In genomic region chr1:21217812-21218596, GRCh38 we compare ENCODE assay signal across 8 cellular contexts. TPM values are rescaled to one million over a fixed set of nuclear protein-coding genes. Genes with fewer than 3 reads are reported as not detected.
DNase-seq lines count a peak whose midpoint lies in the region; ATAC-seq lines count a peak whose summit lies in the region.

No MANE protein-coding gene starts in this region.

- peak overlapping the region; percentile 55 to 70 for H3K27ac Mint-ChIP-seq in activated naive CD4-positive, alpha-beta T cell treated with anti-CD3 and anti-CD28 coated beads, Interleukin-2, amount 50 U/mL, for 72 hours
- peak overlapping the region; percentile 62 for H3K27ac Mint-ChIP-seq in stimulated activated naive B cell treated with anti-CD40 and anti-IgM and Interleukin-4, amounts not matched to agents 10 μg/mL and 1 μg/mL and 100 μg/mL, for 72 hours

- H3K4me3 Mint-ChIP-seq in stimulated activated naive B cell treated with anti-CD40 and anti-IgM and Interleukin-4, amounts not matched to agents 10 μg/mL and 1 μg/mL and 100 μg/mL, for 72 hours, result no peak overlapping the region

- ATAC-seq in activated naive CD4-positive, alpha-beta T cell treated with anti-CD3 and anti-CD28 coated beads, Interleukin-2, amount 50 U/mL, for 72 hours, result peak; percentile 45 to 53
- peak; percentile 47 to 56 for ATAC-seq in stimulated activated naive B cell treated with anti-CD40 and anti-IgM and Interleukin-4, amounts not matched to agents 10 μg/mL and 1 μg/mL and 100 μg/mL, for 72 hours (replicated peaks)

- no peaks in the 10 kb centered on the region for H3K9me3 Mint-ChIP-seq in activated naive CD4-positive, alpha-beta T cell treated with anti-CD3 and anti-CD28 coated beads, Interleukin-2, amount 50 U/mL, for 72 hours
- no peaks in the 10 kb centered on the region for H3K9me3 Mint-ChIP-seq in stimulated activated naive B cell treated with anti-CD40 and anti-IgM and Interleukin-4, amounts not matched to agents 10 μg/mL and 1 μg/mL and 100 μg/mL, for 72 hours

- H3K36me3 Mint-ChIP-seq in activated naive CD4-positive, alpha-beta T cell treated with anti-CD3 and anti-CD28 coated beads, Interleukin-2, amount 50 U/mL, for 72 hours, result no peaks in the 10 kb centered on the region
- peaks cover 48 to 51% of the 10 kb centered on the region in 2 donors for H3K36me3 Mint-ChIP-seq in stimulated activated naive B cell treated with anti-CD40 and anti-IgM and Interleukin-4, amounts not matched to agents 10 μg/mL and 1 μg/mL and 100 μg/mL, for 72 hours

- DNase-seq in NCI-H1092 treated with DMSO at 0.1 percent for 48 hours (lab: John Stamatoyannopoulos, UW) (peak; percentile 10), NCI-H1092 (lab: John Stamatoyannopoulos, UW) (no peak), NCI-H69 (lab: John Stamatoyannopoulos, UW) (peak; percentile 30), iPS-NIHi11 (ENCODE audit: low spot score) (peak; percentile 89), GDM1 (lab: John Stamatoyannopoulos, UW) (no peak), H4 (ENCODE audit: low spot score) (no peak)
- DNase-seq in activated naive CD4-positive, alpha-beta T cell treated with anti-CD3 and anti-CD28 coated beads, Interleukin-2, amount 50 U/mL, for 72 hours (ENCODE audit: low spot score in 2 of 2), result peak; percentile 65 to 67
- DNase-seq in stimulated activated naive B cell treated with anti-CD40 and anti-IgM and Interleukin-4, amounts not matched to agents 10 μg/mL and 1 μg/mL and 100 μg/mL, for 72 hours, result no peak

- no peaks in the 10 kb centered on the region for H3K27me3 Mint-ChIP-seq in stimulated activated naive B cell treated with anti-CD40 and anti-IgM and Interleukin-4, amounts not matched to agents 10 μg/mL and 1 μg/mL and 100 μg/mL, for 72 hours

- H3K4me1 Mint-ChIP-seq in stimulated activated naive B cell treated with anti-CD40 and anti-IgM and Interleukin-4, amounts not matched to agents 10 μg/mL and 1 μg/mL and 100 μg/mL, for 72 hours, result peaks cover 13 to 19% of the 10 kb centered on the region in 2 donors

RNA-seq across cellular contexts. Expression of gene EIF4G3, which starts 41.3 kb away (rescaled TPM):
- total RNA-seq in activated naive CD4-positive, alpha-beta T cell treated with anti-CD3 and anti-CD28 coated beads, Interleukin-2, amount 50 U/mL, for 72 hours, result 10 to 100 TPM; 38.4 to 45.1 TPM
- 14.5 and 22.6 TPM in 2 replicates for total RNA-seq in H4 (2014; rRNA removed; shearing (Covaris generic))

Comparison
In these comparisons a context has a peak if more than half of its experiments do, and no peak if none do; other contexts are left out.
1. DNase-seq: peak in NCI-H1092 treated with DMSO at 0.1 percent for 48 hours (single experiment), NCI-H69 (single experiment), activated naive CD4-positive, alpha-beta T cell treated with anti-CD3 and anti-CD28 coated beads, Interleukin-2, amount 50 U/mL, for 72 hours (2 of 2) and iPS-NIHi11 (single experiment); none in NCI-H1092 (single experiment), stimulated activated naive B cell treated with anti-CD40 and anti-IgM and Interleukin-4, amounts not matched to agents 10 μg/mL and 1 μg/mL and 100 μg/mL, for 72 hours (single experiment), GDM1 (single experiment) and H4 (single experiment).